ENCODE assay signal across 9 cellular contexts in the genomic region with DNA sequence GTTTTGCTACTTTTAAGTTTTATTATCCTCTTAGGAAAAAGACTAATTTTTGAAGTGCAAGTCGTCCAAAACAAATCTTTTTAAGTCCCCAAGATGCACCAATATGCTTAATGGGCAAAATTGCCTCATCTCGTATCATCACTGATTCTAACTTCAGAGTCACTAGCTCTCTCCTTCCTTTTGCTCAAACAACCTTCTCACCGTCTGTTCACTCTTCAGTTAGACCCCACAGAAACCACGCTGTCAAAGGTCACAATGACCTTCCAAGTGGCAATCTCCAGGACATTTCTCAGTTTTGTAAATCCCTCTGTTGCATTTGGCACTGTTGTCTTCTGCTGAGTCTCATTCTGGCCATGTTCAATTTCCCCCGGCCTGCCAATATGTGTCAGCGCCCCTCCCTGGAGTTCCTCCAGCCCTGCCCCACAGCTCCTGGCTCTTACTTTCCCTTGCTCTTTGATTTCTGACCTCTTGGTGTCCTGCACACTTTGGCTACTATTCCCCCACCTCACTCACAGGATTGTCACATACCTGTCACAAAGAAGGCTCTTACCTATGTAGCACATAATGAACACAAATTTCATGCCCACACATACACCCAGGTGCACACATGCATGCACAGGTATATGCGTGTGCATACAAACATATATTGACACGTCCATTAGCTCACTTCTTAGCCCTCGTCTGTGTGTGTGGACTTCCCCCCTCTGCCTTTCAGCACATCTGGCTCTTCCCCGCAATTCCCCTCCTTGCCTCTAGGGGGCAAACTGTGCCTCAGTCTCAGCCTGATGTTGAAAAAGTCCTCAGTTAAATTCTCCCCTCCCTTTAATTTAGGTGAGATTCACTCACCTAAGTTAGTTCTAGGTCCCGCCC.
DNase-seq lines count a peak whose midpoint lies in the region; ATAC-seq and TF ChIP-seq lines count a peak whose summit lies in the region.
"Had no signal": no experiment of that assay in that cellular context is flagged by ENCODE, and none has a peak within 500 bp of the region (broad histone marks: within the 10 kb centered on the region; RNA-seq: fewer than 3 reads in every experiment).

No MANE protein-coding gene starts in this region.

- H3K4me3 ChIP-seq in spleen: no peak overlapping the region
- H3K4me3 ChIP-seq: BLaER1 treated with 17β-estradiol and CSF1 and Interleukin-3, amounts not matched to agents 10 nM and 100 nM had no signal

- ATAC-seq in HG02763 (IDR thresholded peaks at IDR 0.05; ENCODE audit: unreplicated experiment) (peak; percentile 63), HG03135 (IDR thresholded peaks at IDR 0.05; ENCODE audit: unreplicated experiment) (no peak)

- no peak for TF ChIP-seq POLR2A in spleen (IDR thresholded peaks at IDR 0.05)

- DNase-seq in NCI-H2029 (lab: John Stamatoyannopoulos, UW): peak; percentile 19
- DNase-seq in NCI-H2029 treated with DMSO at 0.1 percent for 48 hours (lab: John Stamatoyannopoulos, UW): no peak
- DNase-seq in NOMO-1 treated with dmso at 0.1 percent for 144 hours (lab: John Stamatoyannopoulos, UW; ENCODE audit: unreplicated experiment): peak; percentile 25
- DNase-seq in activated T-cell treated with anti-CD3 and anti-CD28 coated beads for 4 hours: peak; percentile 48
- peak; percentile 11 for DNase-seq in glomerular visceral epithelial cell (ENCODE audit: extremely low spot score)
- DNase-seq in spleen: no peak

- intact Hi-C loops in spleen (cut with DNase I; ENCODE audit: low total_unique reads): loop anchor here (5.0 kb wide), 1 partner anchor 361 kb away; no protein-coding TSS in a partner anchor

- H3K27me3 ChIP-seq in spleen (replicated peaks in 1 of 7): no peaks in the 10 kb centered on the region
- H3K27me3 ChIP-seq: BLaER1 treated with 17β-estradiol and CSF1 and Interleukin-3, amounts not matched to agents 10 nM and 100 nM had no signal

- TF ChIP-seq CTCF in spleen (IDR thresholded peaks at IDR 0.05 in 8 of 11, conservative IDR thresholded peaks at IDR 0.05 in 3 of 11): peak; percentile 50 to 91 (median 81)

- no peaks in the 10 kb centered on the region for H3K4me1 ChIP-seq in spleen
- H3K4me1 ChIP-seq: BLaER1 treated with 17β-estradiol and CSF1 and Interleukin-3, amounts not matched to agents 10 nM and 100 nM had no signal

- no peaks in the 10 kb centered on the region for H3K9me3 ChIP-seq in spleen
- H3K9me3 ChIP-seq: BLaER1 treated with 17β-estradiol and CSF1 and Interleukin-3, amounts not matched to agents 10 nM and 100 nM had no signal

- H3K27ac ChIP-seq in spleen: no peak overlapping the region
- H3K27ac ChIP-seq: BLaER1 treated with 17β-estradiol and CSF1 and Interleukin-3, amounts not matched to agents 10 nM and 100 nM had no signal

- WGBS in spleen, 5 donors: 51 to 61% (median 55%) methylated on average over 11 of the region's 11 CpGs

- H3K36me3 ChIP-seq in spleen: no peaks in the 10 kb centered on the region
- H3K36me3 ChIP-seq: BLaER1 treated with 17β-estradiol and CSF1 and Interleukin-3, amounts not matched to agents 10 nM and 100 nM had no signal

Comparison
In these comparisons a context has a peak if more than half of its experiments do, and no peak if none do; other contexts are left out.
1. DNase-seq: peak in NCI-H2029 (single experiment), NOMO-1 treated with dmso at 0.1 percent for 144 hours (single experiment), activated T-cell treated with anti-CD3 and anti-CD28 coated beads for 4 hours (single experiment) and glomerular visceral epithelial cell (single experiment); none in NCI-H2029 treated with DMSO at 0.1 percent for 48 hours (single experiment) and spleen (single experiment).